ENCODE assay signal across 12 cellular contexts in the genomic region with DNA sequence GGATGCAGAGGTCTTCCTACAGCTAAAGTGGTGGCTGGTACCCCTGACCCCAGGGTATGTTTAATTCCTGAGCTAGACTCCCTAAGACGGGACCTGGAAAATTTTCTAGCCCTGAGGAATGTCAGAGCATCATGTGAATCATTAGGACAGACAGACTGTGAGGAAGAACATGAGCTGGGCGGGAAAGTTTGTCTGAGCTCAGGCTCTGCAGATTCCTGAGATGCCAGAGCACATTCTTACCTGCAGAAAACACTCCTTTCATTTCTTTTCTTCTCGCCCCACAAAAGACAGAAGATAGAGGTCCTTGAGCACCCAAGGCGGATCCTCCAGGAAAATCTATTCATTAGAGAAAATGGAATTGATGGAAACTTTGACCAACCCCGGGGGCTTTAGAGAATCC. TPM values are rescaled to one million over a fixed set of nuclear protein-coding genes. Genes with fewer than 3 reads are reported as not detected.
DNase-seq lines count a peak whose midpoint lies in the region; ATAC-seq and TF ChIP-seq lines count a peak whose summit lies in the region.
"Had no signal": no experiment of that assay in that cellular context is flagged by ENCODE, and none has a peak within 500 bp of the region (broad histone marks: within the 10 kb centered on the region; RNA-seq: fewer than 3 reads in every experiment).

No MANE protein-coding gene starts in this region.

- no peaks in the 10 kb centered on the region for H3K9me3 Mint-ChIP-seq in T-helper 2 cell treated with Interferon-gamma antibody and Interleukin-4, amounts not matched to agents 5 μg/mL and 100 μg/mL, for 36 hours
- H3K9me3 Mint-ChIP-seq in WTC11: no peaks in the 10 kb centered on the region

- peak overlapping the region; percentile 84 for H3K27ac ChIP-seq in subcutaneous abdominal adipose tissue (ENCODE audit: low read depth, low read length)
- H3K27ac ChIP-seq: SK-N-MC had no signal

- no peaks in the 10 kb centered on the region for H3K27me3 ChIP-seq in subcutaneous abdominal adipose tissue (ENCODE audit: control insufficient read depth in 5 of 5, insufficient read depth in 4 of 5, low read length in 5 of 5)

- H3K36me3 ChIP-seq in subcutaneous abdominal adipose tissue (ENCODE audit: control insufficient read depth in 5 of 5, insufficient read depth in 5 of 5, low read length in 5 of 5): peaks cover 0 to 57% (median 48%) of the 10 kb centered on the region in 5 donors

- no peaks in the 10 kb centered on the region for H3K9me3 ChIP-seq in subcutaneous abdominal adipose tissue (ENCODE audit: control insufficient read depth in 5 of 5, low read length in 5 of 5)

- peaks cover 20 to 73% (median 56%) of the 10 kb centered on the region in 5 donors for H3K4me1 ChIP-seq in subcutaneous abdominal adipose tissue (ENCODE audit: control insufficient read depth in 5 of 5, insufficient read depth in 5 of 5, low read length in 5 of 5)

- ATAC-seq in WTC11: peak; percentile 85

- H3K9ac ChIP-seq in subcutaneous abdominal adipose tissue (ENCODE audit: low read length in 5 of 5): no peak overlapping the region

- no peaks in the 10 kb centered on the region for H3K27me3 Mint-ChIP-seq in T-helper 2 cell treated with Interferon-gamma antibody and Interleukin-4, amounts not matched to agents 5 μg/mL and 100 μg/mL, for 36 hours (ENCODE audit: low read depth)
- peaks cover 94% of the 10 kb centered on the region for H3K27me3 Mint-ChIP-seq in WTC11 (ENCODE audit: low read depth)

- peaks cover 80% of the 10 kb centered on the region for H3K36me3 Mint-ChIP-seq in T-helper 2 cell treated with Interferon-gamma antibody and Interleukin-4, amounts not matched to agents 5 μg/mL and 100 μg/mL, for 36 hours (ENCODE audit: low read depth)
- peaks cover 10% of the 10 kb centered on the region; the same call in 1 of the 2 replicates for H3K36me3 Mint-ChIP-seq in WTC11

- peaks cover 74% of the 10 kb centered on the region for H3K4me1 Mint-ChIP-seq in T-helper 2 cell treated with Interferon-gamma antibody and Interleukin-4, amounts not matched to agents 5 μg/mL and 100 μg/mL, for 36 hours (ENCODE audit: low read depth)
- H3K4me1 Mint-ChIP-seq in WTC11: peaks cover 47% of the 10 kb centered on the region

- no peak overlapping the region for H3K4me3 ChIP-seq in subcutaneous abdominal adipose tissue (ENCODE audit: low read depth in 1 of 5, low read length in 5 of 5)
- H3K4me3 ChIP-seq: SK-N-MC had no signal

- H3K4me3 Mint-ChIP-seq in T-helper 2 cell treated with Interferon-gamma antibody and Interleukin-4, amounts not matched to agents 5 μg/mL and 100 μg/mL, for 36 hours: no peak overlapping the region
- H3K4me3 Mint-ChIP-seq in WTC11: no peak overlapping the region

- H3K27ac Mint-ChIP-seq in T-helper 2 cell treated with Interferon-gamma antibody and Interleukin-4, amounts not matched to agents 5 μg/mL and 100 μg/mL, for 36 hours: peak overlapping the region; percentile 92
- no peak overlapping the region for H3K27ac Mint-ChIP-seq in WTC11

- no peak for DNase-seq in T-helper 2 cell treated with Interferon-gamma antibody and Interleukin-4, amounts not matched to agents 5 μg/mL and 100 μg/mL, for 36 hours (ENCODE audit: low spot score)
- DNase-seq in T-helper 2 cell (no peak), WTC11 (ENCODE audit: low spot score) (peak; percentile 49), kidney glomerular epithelial cell (lab: John Stamatoyannopoulos, UW) (peak; percentile 82), medulla oblongata (ENCODE audit: extremely low spot score) (no peak), iPS-NIHi11 (ENCODE audit: low spot score) (no peak), occipital lobe (lab: John Stamatoyannopoulos, UW) (no peak)
- DNase-seq: 8988T had no signal

- POLR2A ChIA-PET in WTC11 (lab: Charles Lee): interaction anchor here (1.3 kb wide), 1 partner anchor 23 kb away, joined by 5 read pairs; no protein-coding TSS in a partner anchor

- TF ChIP-seq CTCF in WTC11 (IDR thresholded peaks at IDR 0.05): no peak

- CTCF ChIA-PET in WTC11 (lab: Charles Lee): interaction anchor here (1.0 to 4.2 kb wide), 6 partner anchors 9 to 40 kb away, joined by 3 to 31 read pairs (median 4); no protein-coding TSS in a partner anchor

TF ChIP-seq in WTC11, 78 proteins besides CTCF, POLR2A, EP300 and RAD21:
- TF ChIP-seq NR1H2 (CRISPR knock-in tag; IDR thresholded peaks at IDR 0.05): no peak

RNA-seq across cellular contexts. Expression of a gene that starts 6.5 kb away (rescaled TPM):
- total RNA-seq in WTC11 (2021) (21.3 to 24.6 TPM (median 24.2 TPM) in 3 replicates), occipital lobe (41.5 TPM)

RNA-seq across cellular contexts. Expression of a gene that starts 53.3 kb away (rescaled TPM):
- 0.14 to 0.28 TPM in 2 of 3 replicates, not detected in the other for total RNA-seq in WTC11 (2021)
- not detected for total RNA-seq in occipital lobe
- total RNA-seq: LHCN-M2, NCI-H460 had no signal

Comparison
In these comparisons a context has a peak if more than half of its experiments do, and no peak if none do; other contexts are left out.
1. DNase-seq: peak in WTC11 (single experiment) and kidney glomerular epithelial cell (single experiment); none in T-helper 2 cell treated with Interferon-gamma antibody and Interleukin-4, amounts not matched to agents 5 μg/mL and 100 μg/mL, for 36 hours (single experiment), T-helper 2 cell (0 of 5), medulla oblongata (single experiment), iPS-NIHi11 (single experiment) and occipital lobe (single experiment).